Comparison of ENCODE assay signal across 15 cellular contexts in the genomic region with DNA sequence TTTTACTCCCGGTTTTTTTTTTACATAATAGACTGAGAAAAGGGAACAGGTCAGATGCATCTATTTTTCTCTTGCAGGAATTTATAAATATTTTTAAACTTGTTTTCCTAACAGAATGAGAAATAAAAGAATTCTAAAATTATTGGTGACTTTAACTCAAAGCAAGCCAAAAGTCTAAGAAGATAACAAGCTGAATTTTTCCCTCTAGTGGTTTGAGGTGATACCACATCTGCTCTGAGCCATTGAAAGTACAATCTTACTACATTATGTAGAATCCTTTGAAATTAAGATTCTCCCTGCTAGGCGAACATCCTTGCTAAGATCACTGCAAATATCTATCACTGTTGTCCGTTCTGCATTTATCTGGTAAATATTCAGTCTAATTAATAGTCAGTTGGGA. TPM values are rescaled to one million over a fixed set of nuclear protein-coding genes. Genes with fewer than 3 reads are reported as not detected.
DNase-seq lines count a peak whose midpoint lies in the region; ATAC-seq, FAIRE-seq and TF ChIP-seq lines count a peak whose summit lies in the region.
"Had no signal": no experiment of that assay in that cellular context is flagged by ENCODE, and none has a peak within 500 bp of the region (broad histone marks: within the 10 kb centered on the region; RNA-seq: fewer than 3 reads in every experiment).

No MANE protein-coding gene starts in this region.

- H3K4me1 ChIP-seq in GM12878 (ENCODE audit: control insufficient read depth, insufficient read depth, low read length) (no peaks in the 10 kb centered on the region), hepatocyte (ENCODE audit: insufficient read depth) (peaks cover 5% of the 10 kb centered on the region), suprapubic skin (peaks cover 2% of the 10 kb centered on the region)
- H3K4me1 ChIP-seq: vagina had no signal

- no peak overlapping the region for H3K4me2 ChIP-seq in GM12878 (ENCODE audit: control insufficient read depth, insufficient read depth)
- no peak overlapping the region for H3K4me2 ChIP-seq in hepatocyte

- TF ChIP-seq POLR2A in GM12878 (IDR thresholded peaks at IDR 0.05; ENCODE audit: low read depth, low read length) (no peak), suprapubic skin (IDR thresholded peaks at IDR 0.05) (no peak)

- H3K36me3 ChIP-seq in GM12878 (ENCODE audit: control insufficient read depth in 2 of 2, insufficient read depth in 2 of 2, low read length in 1 of 2) (no peaks in the 10 kb centered on the region), hepatocyte (replicated peaks; ENCODE audit: insufficient read depth, low read depth) (no peaks in the 10 kb centered on the region), suprapubic skin (no peaks in the 10 kb centered on the region)
- H3K36me3 ChIP-seq: vagina had no signal

- BruUV-seq in GM12878 (replicated peaks; lab: Mats Ljungman, UMichigan) = no TSS peak

- SMC1A ChIA-PET in GM12878 (lab: Charles Lee; ENCODE audit: uncharacterized antibody, unreplicated experiment) = interaction anchor here (0.6 kb wide), 1 partner anchor 13 kb away, joined by 3 read pairs; no protein-coding TSS in a partner anchor

- intact Hi-C loops in GM12878 (cut with micrococcal nuclease; ENCODE audit: unreplicated experiment) = no loop called here

- DNase-seq in AG09319 (ENCODE audit: extremely low read depth, low read depth) (no peak), HFF-Myc (ENCODE audit: extremely low read depth, low read depth) (no peak), GM12878 (ENCODE audit: low read depth, low spot score) (no peak), hepatocyte (ENCODE audit: low spot score) (no peak), suprapubic skin (ENCODE audit: low spot score in 2 of 2) (no peak)
- no peak for DNase-seq in stimulated activated CD4-positive, alpha-beta T cell treated with anti-CD3 and anti-CD28 coated beads, Interleukin-4, amount 100 ng/mL, for 24 hours
- DNase-seq: activated CD4-positive, alpha-beta T cell treated with anti-CD3 and anti-CD28 coated beads, Interleukin-2, amount 10 ng/mL, durations not matched to agents 7 days and 5 days; activated naive CD4-positive, alpha-beta T cell; CD8-positive, alpha-beta memory T cell; effector memory CD8-positive, alpha-beta T cell; NCI-H510A treated with DMSO at 0.1 percent for 48 hours; small intestine had no signal

- WGBS in GM12878 (ENCODE audit: insufficient coverage, insufficient replicate concordance, low lambda C conversion rate, missing lambda C conversion rate) = 0% methylated on average over 3 of the region's 3 CpGs
- 62% methylated on average over 3 of the region's 3 CpGs for WGBS in hepatocyte (ENCODE audit: low lambda C conversion rate, missing lambda C conversion rate)
- WGBS in suprapubic skin = 85% methylated on average over 3 of the region's 3 CpGs

- TF ChIP-seq EP300 in GM12878 (IDR thresholded peaks at IDR 0.05; ENCODE audit: borderline replicate concordance in 1 of 2, control insufficient read depth in 1 of 2, low read depth in 2 of 2, low read length in 2 of 2) (no peak), suprapubic skin (IDR thresholded peaks at IDR 0.05) (no peak)

- no peaks in the 10 kb centered on the region for H3K79me2 ChIP-seq in GM12878 (ENCODE audit: control insufficient read depth, insufficient read depth, low read length)
- no peaks in the 10 kb centered on the region for H3K79me2 ChIP-seq in hepatocyte

- CTCF ChIA-PET in GM12878 (lab: Yijun Ruan, JAX) = no interaction called here

- no peaks in the 10 kb centered on the region; a peak in 1 of 4 replicates for H3K27me3 ChIP-seq in GM12878 (replicated peaks in 1 of 2; ENCODE audit: control insufficient read depth in 2 of 2, insufficient read depth in 2 of 2, low read length in 1 of 2)
- H3K27me3 ChIP-seq in hepatocyte = no peaks in the 10 kb centered on the region
- no peaks in the 10 kb centered on the region for H3K27me3 ChIP-seq in suprapubic skin
- H3K27me3 ChIP-seq: vagina had no signal

- H4K20me1 ChIP-seq in GM12878 (ENCODE audit: control insufficient read depth, insufficient read depth) = no peaks in the 10 kb centered on the region
- no peaks in the 10 kb centered on the region for H4K20me1 ChIP-seq in hepatocyte (ENCODE audit: insufficient read depth, poor library complexity, severe bottlenecking)

- H3K4me3 ChIP-seq in HFF-Myc (replicated peaks; ENCODE audit: low read depth, low read length) = no peak overlapping the region
- no peak overlapping the region for H3K4me3 ChIP-seq in GM12878
- no peak overlapping the region for H3K4me3 ChIP-seq in hepatocyte
- no peak overlapping the region for H3K4me3 ChIP-seq in suprapubic skin
- H3K4me3 ChIP-seq: vagina had no signal

- POLR2A ChIA-PET in GM12878 (lab: Charles Lee) = no interaction called here

- H2AFZ ChIP-seq in GM12878 (ENCODE audit: control insufficient read depth, low read depth, low read length) (no peak overlapping the region), hepatocyte (no peak overlapping the region)

- peak; percentile 51 for TF ChIP-seq CTCF in AG09319 (IDR thresholded peaks at IDR 0.05; ENCODE audit: low read depth, low read length)
- peak; percentile 34 for TF ChIP-seq CTCF in HFF-Myc (IDR thresholded peaks at IDR 0.05; ENCODE audit: low read depth, low read length, missing control alignments)
- 0 out of 6 replicates have a peak, but pooled peaks of 2 of the 3 experiments have one; percentile 6 to 15 for TF ChIP-seq CTCF in GM12878 (IDR thresholded peaks at IDR 0.05 in 2 of 3, conservative IDR thresholded peaks at IDR 0.05 in 1 of 3; ENCODE audit: control insufficient read depth in 2 of 3, extremely low read depth in 1 of 3, insufficient read depth in 1 of 3, low read depth in 3 of 3, low read length in 3 of 3)
- peak; percentile 20 for TF ChIP-seq CTCF in hepatocyte (IDR thresholded peaks at IDR 0.05; ENCODE audit: poor library complexity)
- no peak for TF ChIP-seq CTCF in suprapubic skin (IDR thresholded peaks at IDR 0.05)

- no peak for FAIRE-seq in GM12878 (lab: Jason Lieb, UNC)
- FAIRE-seq: small intestine had no signal

- no peaks in the 10 kb centered on the region for H3K9me2 ChIP-seq in hepatocyte (replicated peaks; ENCODE audit: insufficient read depth)

- RAD21 ChIA-PET in GM12878 (lab: Charles Lee; ENCODE audit: unreplicated experiment) = no interaction called here

- H3K9me3 ChIP-seq in GM12878 (replicated peaks; ENCODE audit: control insufficient read depth, insufficient read depth, low read length) = no peaks in the 10 kb centered on the region
- no peaks in the 10 kb centered on the region for H3K9me3 ChIP-seq in hepatocyte (ENCODE audit: low read depth)
- no peaks in the 10 kb centered on the region for H3K9me3 ChIP-seq in suprapubic skin
- H3K9me3 ChIP-seq: vagina had no signal

- H3K27ac ChIP-seq in GM12878 (ENCODE audit: control insufficient read depth, insufficient read depth) (no peak overlapping the region), hepatocyte (no peak overlapping the region), suprapubic skin (no peak overlapping the region)
- H3K27ac ChIP-seq: vagina had no signal

- H3K9ac ChIP-seq in GM12878 (ENCODE audit: control insufficient read depth, insufficient read depth, low read length) = no peak overlapping the region

- TF ChIP-seq RAD21 in GM12878 (IDR thresholded peaks at IDR 0.05; ENCODE audit: insufficient read depth, low read depth, low read length) = no peak

- ATAC-seq in GM12878 (no peak), GM19397 (IDR thresholded peaks at IDR 0.05; ENCODE audit: unreplicated experiment) (no peak), HG03571 (IDR thresholded peaks at IDR 0.05; ENCODE audit: unreplicated experiment) (no peak)
- ATAC-seq: effector memory CD8-positive, alpha-beta T cell had no signal

- in situ Hi-C loops in GM12878 (cut with MboI) = no loop called here

TF ChIP-seq in GM12878, 131 proteins besides CTCF, POLR2A, EP300 and RAD21 (continues in another document):
- TF ChIP-seq TARDBP (IDR thresholded peaks at IDR 0.05; ENCODE audit: borderline replicate concordance) = no peak
- TF ChIP-seq MTA3 (IDR thresholded peaks at IDR 0.05; ENCODE audit: borderline replicate concordance, low read length) = no peak
- TF ChIP-seq ZNF622 (IDR thresholded peaks at IDR 0.05) = no peak

RNA-seq across cellular contexts. Expression of a gene that starts 10.7 kb away (rescaled TPM):
- not detected in 2 replicates for total RNA-seq in GM12878 (2013; cell fraction: nucleolus; rRNA removed)
- total RNA-seq in GM12878 (2014; rRNA removed) = not detected in 2 replicates
- total RNA-seq in GM12878 (2014; rRNA removed; fragmentation: Illumina TruSeq; extraction: Trizol) = not detected in 2 replicates
- not detected in 2 replicates for total RNA-seq in GM12878 (2021)
- not detected for polyA plus RNA-seq in GM12878 (2011; ENCODE audit: low read depth)
- not detected in 2 replicates for polyA plus RNA-seq in GM12878 (2011; rRNA removed)
- polyA plus RNA-seq in GM12878 (2011; cell fraction: cytosol; rRNA removed) = not detected in 2 replicates
- polyA plus RNA-seq in GM12878 (2011; cell fraction: nucleus; rRNA removed) = not detected in 2 replicates
- not detected in 2 replicates for polyA plus RNA-seq in GM12878 (2012)
- not detected in 2 replicates for polyA plus RNA-seq in GM12878 (2014; fragmentation: Illumina TruSeq; extraction: Trizol)
- not detected for polyA plus RNA-seq in GM12878 (2014; fragmentation: Nextera tagmentation; extraction: Ambion mirVana)
- polyA plus RNA-seq in GM12878 (2014; rRNA removed) = not detected in 2 replicates
- under 1 TPM in 1 of 2 experiments, not detected in 1; 0.15 TPM for polyA plus RNA-seq in GM12878 (2016; fragmentation: Nextera tagmentation; extraction: Ambion mirVana)
- not detected in 2 replicates for polyA minus RNA-seq in GM12878 (2011; rRNA and poly(A)+ RNA removed)
- polyA minus RNA-seq in GM12878 (2011; cell fraction: cytosol; rRNA and poly(A)+ RNA removed) = not detected in 2 replicates
- polyA minus RNA-seq in GM12878 (2011; cell fraction: nucleus; rRNA and poly(A)+ RNA removed) = not detected in 2 replicates
- total RNA-seq in hepatocyte = 0.27 TPM in 1 of 2 replicates, not detected in the other
- 0.39 TPM in 1 of 2 replicates, not detected in the other for polyA plus RNA-seq in hepatocyte
- under 1 TPM in 1 of 4 donors, not detected in 3; 0.49 TPM for total RNA-seq in suprapubic skin
- total RNA-seq: activated CD4-positive, alpha-beta T cell treated with anti-CD3 and anti-CD28 coated beads, Interleukin-2, amount 10 ng/mL, durations not matched to agents 7 days and 5 days; vagina had no signal
- polyA plus RNA-seq: CD8-positive, alpha-beta memory T cell had no signal

Comparison
In these comparisons a context has a peak if more than half of its experiments do, and no peak if none do; other contexts are left out.
1. CTCF ChIP-seq: peak in AG09319 (single experiment), HFF-Myc (single experiment), GM12878 (2 of 3) and hepatocyte (single experiment); none in suprapubic skin (0 of 2).